In the genomic region with DNA sequence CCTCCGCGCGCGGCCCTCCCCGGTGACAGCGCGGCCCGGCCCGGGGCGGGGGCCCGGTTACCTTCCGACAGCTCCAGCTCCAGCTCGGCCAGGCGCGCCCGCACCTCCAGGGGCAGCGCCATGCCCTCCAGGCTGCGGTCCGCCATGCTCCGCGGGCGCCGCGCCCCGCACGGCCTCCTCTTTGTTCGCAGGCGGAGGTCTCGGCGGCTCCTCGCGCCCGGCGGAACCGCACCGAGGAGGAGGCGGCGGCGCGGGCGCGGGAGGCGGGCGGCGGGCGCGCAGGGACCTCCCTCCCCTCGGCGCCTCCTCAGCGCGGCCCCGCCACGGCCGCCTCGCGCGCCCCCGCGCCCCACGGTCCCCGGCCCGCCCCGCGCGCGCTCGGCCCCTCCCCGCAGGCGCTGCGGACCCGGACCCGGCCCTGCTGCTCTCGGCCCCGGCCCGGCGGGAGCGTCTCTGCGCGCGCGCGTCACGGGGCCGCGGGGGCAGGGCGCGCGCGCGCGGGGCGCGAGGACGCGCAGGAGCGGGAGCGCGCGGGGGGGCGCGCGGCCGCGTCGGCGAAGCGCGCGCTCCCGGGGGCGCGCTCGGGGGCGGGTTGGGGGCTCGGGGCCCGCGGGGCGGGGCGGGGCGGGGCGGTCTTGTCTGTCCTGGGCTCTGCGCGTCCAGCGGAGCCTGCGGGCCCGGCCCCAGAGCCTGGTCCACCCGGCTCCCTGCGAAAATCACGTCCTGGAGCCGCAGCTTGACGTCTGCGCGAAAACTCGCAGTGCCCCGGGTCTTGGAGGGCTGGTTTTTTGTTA, we compare ENCODE assay signal across 8 cellular contexts. TPM values are rescaled to one million over a fixed set of nuclear protein-coding genes. Genes with fewer than 3 reads are reported as not detected.
DNase-seq lines count a peak whose midpoint lies in the region; ATAC-seq and TF ChIP-seq lines count a peak whose summit lies in the region.

A gene with protein sequence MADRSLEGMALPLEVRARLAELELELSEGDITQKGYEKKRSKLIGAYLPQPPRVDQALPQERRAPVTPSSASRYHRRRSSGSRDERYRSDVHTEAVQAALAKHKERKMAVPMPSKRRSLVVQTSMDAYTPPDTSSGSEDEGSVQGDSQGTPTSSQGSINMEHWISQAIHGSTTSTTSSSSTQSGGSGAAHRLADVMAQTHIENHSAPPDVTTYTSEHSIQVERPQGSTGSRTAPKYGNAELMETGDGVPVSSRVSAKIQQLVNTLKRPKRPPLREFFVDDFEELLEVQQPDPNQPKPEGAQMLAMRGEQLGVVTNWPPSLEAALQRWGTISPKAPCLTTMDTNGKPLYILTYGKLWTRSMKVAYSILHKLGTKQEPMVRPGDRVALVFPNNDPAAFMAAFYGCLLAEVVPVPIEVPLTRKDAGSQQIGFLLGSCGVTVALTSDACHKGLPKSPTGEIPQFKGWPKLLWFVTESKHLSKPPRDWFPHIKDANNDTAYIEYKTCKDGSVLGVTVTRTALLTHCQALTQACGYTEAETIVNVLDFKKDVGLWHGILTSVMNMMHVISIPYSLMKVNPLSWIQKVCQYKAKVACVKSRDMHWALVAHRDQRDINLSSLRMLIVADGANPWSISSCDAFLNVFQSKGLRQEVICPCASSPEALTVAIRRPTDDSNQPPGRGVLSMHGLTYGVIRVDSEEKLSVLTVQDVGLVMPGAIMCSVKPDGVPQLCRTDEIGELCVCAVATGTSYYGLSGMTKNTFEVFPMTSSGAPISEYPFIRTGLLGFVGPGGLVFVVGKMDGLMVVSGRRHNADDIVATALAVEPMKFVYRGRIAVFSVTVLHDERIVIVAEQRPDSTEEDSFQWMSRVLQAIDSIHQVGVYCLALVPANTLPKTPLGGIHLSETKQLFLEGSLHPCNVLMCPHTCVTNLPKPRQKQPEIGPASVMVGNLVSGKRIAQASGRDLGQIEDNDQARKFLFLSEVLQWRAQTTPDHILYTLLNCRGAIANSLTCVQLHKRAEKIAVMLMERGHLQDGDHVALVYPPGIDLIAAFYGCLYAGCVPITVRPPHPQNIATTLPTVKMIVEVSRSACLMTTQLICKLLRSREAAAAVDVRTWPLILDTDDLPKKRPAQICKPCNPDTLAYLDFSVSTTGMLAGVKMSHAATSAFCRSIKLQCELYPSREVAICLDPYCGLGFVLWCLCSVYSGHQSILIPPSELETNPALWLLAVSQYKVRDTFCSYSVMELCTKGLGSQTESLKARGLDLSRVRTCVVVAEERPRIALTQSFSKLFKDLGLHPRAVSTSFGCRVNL (N-terminal part only) (minus strand): TSS at position 236 of the 794 bp plus-strand sequence. CDS start 90 bp downstream, at position 146.

- H3K27me3 Mint-ChIP-seq in naive B cell: peaks cover 49 to 55% (median 53%) of the 10 kb centered on the region in 3 donors

- ATAC-seq in naive B cell (ENCODE audit: low read depth in 2 of 2): no peak
- no peak for ATAC-seq in HG03354 (IDR thresholded peaks at IDR 0.05; ENCODE audit: poor library complexity, severe bottlenecking, unreplicated experiment)

- TF ChIP-seq CTCF in WERI-Rb-1 (IDR thresholded peaks at IDR 0.05; ENCODE audit: low read depth, low read length): no peak
- no peak for TF ChIP-seq CTCF in foreskin fibroblast (IDR thresholded peaks at IDR 0.05; ENCODE audit: low read depth, low read length)

- H3K27me3 ChIP-seq in WERI-Rb-1 (ENCODE audit: insufficient read depth, low read depth, severe bottlenecking): no peaks in the 10 kb centered on the region

- peaks cover 0 to 6% (median 4%) of the 10 kb centered on the region in 3 donors for H3K4me1 Mint-ChIP-seq in naive B cell

- no peak within 1 kb of the TSS for H3K27ac Mint-ChIP-seq in naive B cell

- peak within 1 kb of the TSS in 5 of 8 donors; percentile 16 to 66 (median 48) for H3K4me3 Mint-ChIP-seq in naive B cell

- H3K4me3 ChIP-seq in WERI-Rb-1 (ENCODE audit: low read depth, low read length) (peak within 1 kb of the TSS; percentile 78), foreskin fibroblast (ENCODE audit: low read depth in 1 of 2, low read length in 2 of 2) (peak within 1 kb of the TSS; percentile 76 to 84)

- no peaks in the 10 kb centered on the region for H3K36me3 ChIP-seq in WERI-Rb-1

- H3K27ac ChIP-seq in WERI-Rb-1: peak within 1 kb of the TSS; percentile 79

- peaks cover 0 to 17% (median 8%) of the 10 kb centered on the region in 7 donors for H3K9me3 Mint-ChIP-seq in naive B cell

- CTCF ChIA-PET in HEK293T (lab: Yijun Ruan, JAX): no interaction called here

- POLR2A ChIA-PET in HEK293T (lab: Yijun Ruan, JAX): no interaction called here

- H3K9me3 ChIP-seq in WERI-Rb-1 (ENCODE audit: severe bottlenecking): no peaks in the 10 kb centered on the region

- DNase-seq in AG20443 (ENCODE audit: low spot score) (peak; percentile 99), HEK293T (ENCODE audit: extremely low spot score) (peak; percentile 88), WERI-Rb-1 (peak; percentile 61), foreskin fibroblast (peak; percentile 73 to 89), naive B cell (no peak), NCI-H524 treated with DMSO at 0.1 percent for 48 hours (lab: John Stamatoyannopoulos, UW) (no peak)
- DNase-seq in activated CD4-positive, alpha-beta T cell treated with anti-CD3 and anti-CD28 coated beads, Interleukin-2, amount 50 U/mL, for 48 hours: no peak

- H3K36me3 Mint-ChIP-seq in naive B cell: peaks cover 0 to 9% of the 10 kb centered on the region in 2 donors

TF ChIP-seq in HEK293T, 16 proteins besides CTCF, POLR2A, EP300 and RAD21:
- TF ChIP-seq L3MBTL2 (conservative IDR thresholded peaks at IDR 0.05) (no peak), ARNT (IDR thresholded peaks at IDR 0.05) (no peak), FOXM1 (IDR thresholded peaks at IDR 0.05; ENCODE audit: borderline replicate concordance) (no peak), ZNF384 (IDR thresholded peaks at IDR 0.05) (no peak), SUZ12 (IDR thresholded peaks at IDR 0.05) (no peak), NFRKB (IDR thresholded peaks at IDR 0.05) (no peak), FOXA1 (IDR thresholded peaks at IDR 0.05) (no peak), ELF4 (IDR thresholded peaks at IDR 0.05) (no peak), FOXK2 (IDR thresholded peaks at IDR 0.05) (no peak), HDGF (IDR thresholded peaks at IDR 0.05; ENCODE audit: borderline replicate concordance) (no peak), SP1 (IDR thresholded peaks at IDR 0.05) (no peak), LEF1 (IDR thresholded peaks at IDR 0.05; ENCODE audit: borderline replicate concordance) (no peak)
- TF ChIP-seq, protein P1, sequence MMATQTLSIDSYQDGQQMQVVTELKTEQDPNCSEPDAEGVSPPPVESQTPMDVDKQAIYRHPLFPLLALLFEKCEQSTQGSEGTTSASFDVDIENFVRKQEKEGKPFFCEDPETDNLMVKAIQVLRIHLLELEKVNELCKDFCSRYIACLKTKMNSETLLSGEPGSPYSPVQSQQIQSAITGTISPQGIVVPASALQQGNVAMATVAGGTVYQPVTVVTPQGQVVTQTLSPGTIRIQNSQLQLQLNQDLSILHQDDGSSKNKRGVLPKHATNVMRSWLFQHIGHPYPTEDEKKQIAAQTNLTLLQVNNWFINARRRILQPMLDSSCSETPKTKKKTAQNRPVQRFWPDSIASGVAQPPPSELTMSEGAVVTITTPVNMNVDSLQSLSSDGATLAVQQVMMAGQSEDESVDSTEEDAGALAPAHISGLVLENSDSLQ (IDR thresholded peaks at IDR 0.05): no peak

RNA-seq across cellular contexts. Expression of the gene that starts here (rescaled TPM):
- polyA plus RNA-seq in naive B cell (ENCODE audit: low read depth in 6 of 6): 1 to 10 TPM in 1 of 6 donors, under 1 TPM in 4, not detected in 1; 0.36 to 1.7 (median 0.78) TPM

Comparison
In these comparisons a context has a peak if more than half of its experiments do, and no peak if none do; other contexts are left out.
1. DNase-seq: peak in AG20443 (single experiment), HEK293T (single experiment), WERI-Rb-1 (single experiment) and foreskin fibroblast (2 of 2); none in naive B cell (single experiment), NCI-H524 treated with DMSO at 0.1 percent for 48 hours (single experiment) and activated CD4-positive, alpha-beta T cell treated with anti-CD3 and anti-CD28 coated beads, Interleukin-2, amount 50 U/mL, for 48 hours (0 of 2).